Comparison of ENCODE assay signal across 24 cellular contexts in the genomic region with DNA sequence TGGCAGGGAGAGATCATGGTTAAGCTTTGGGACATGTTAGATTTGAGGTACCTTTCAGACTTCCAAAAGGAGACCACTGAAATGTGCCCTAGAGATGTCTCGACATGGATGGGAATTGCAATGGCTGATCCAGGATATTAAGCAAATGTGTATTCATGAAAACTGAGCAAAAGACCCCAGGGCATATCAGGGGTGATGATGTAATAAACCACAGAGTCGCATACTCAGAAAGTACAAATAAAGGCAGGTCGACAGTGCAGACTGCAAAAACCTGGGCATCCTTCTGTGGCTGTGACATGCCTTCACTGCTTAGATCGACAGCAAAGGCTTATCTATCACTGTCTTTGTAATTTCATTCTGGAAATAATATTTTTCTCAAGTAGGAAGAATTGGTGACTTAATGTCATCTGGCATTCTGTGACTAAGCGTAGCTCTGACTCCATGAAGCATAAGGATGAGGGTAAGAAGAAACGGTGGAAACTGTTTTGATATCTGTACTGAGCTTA.
"Had no signal": no experiment of that assay in that cellular context is flagged by ENCODE, and none has a peak within 500 bp of the region (broad histone marks: within the 10 kb centered on the region; RNA-seq: fewer than 3 reads in every experiment).

No MANE protein-coding gene starts in this region.

- H3K27me3 ChIP-seq: body of pancreas, foreskin keratinocyte, heart right ventricle, ovary, vagina had no signal

- DNase-seq: activated B cell treated with CpG ODN at 0.5 μM for 24 hours; activated CD4-positive, alpha-beta T cell treated with anti-CD3 and anti-CD28 coated beads, Interleukin-2, amount 50 U/mL, for 1 hour; activated CD8-positive, alpha-beta T cell treated with anti-CD3 and anti-CD28 coated beads for 36 hours; activated naive CD4-positive, alpha-beta T cell; activated T-cell treated with anti-CD3 and anti-CD28 coated beads, Interleukin-2, amount 50 U/mL, for 48 hours; anterior cingulate cortex; body of pancreas; cortex of kidney; heart right ventricle; naive B cell; nephron progenitor cell; ovary; stimulated activated CD4-positive, alpha-beta T cell treated with anti-CD3 and anti-CD28 coated beads, Interleukin-12 subunit alpha, Interleukin-12 subunit beta, amount 100 ng/mL, for 4 hours; stimulated activated CD4-positive, alpha-beta T cell treated with anti-CD3 and anti-CD28 coated beads, Interleukin-4, amount 100 ng/mL, for 1 hour; stimulated activated naive CD8-positive, alpha-beta T cell treated with anti-CD3 and anti-CD28 coated beads, Interleukin-15, Interleukin-2, amounts not matched to agents 100 U/mL and 50 U/mL, for 24 hours; T-helper 2 cell had no signal

- FAIRE-seq: endothelial cell of umbilical vein had no signal

- H3K36me3 ChIP-seq: heart right ventricle, ovary, thoracic aorta, vagina had no signal

- ATAC-seq: activated CD8-positive, alpha-beta T cell treated with anti-CD3 and anti-CD28 coated beads for 36 hours; activated naive CD4-positive, alpha-beta T cell treated with anti-CD3 and anti-CD28 coated beads, Interleukin-2, amount 50 U/mL, for 72 hours; body of pancreas; esophagus mucosa; foreskin keratinocyte; heart right ventricle; sciatic nerve; stimulated activated naive CD8-positive, alpha-beta T cell treated with anti-CD3 and anti-CD28 coated beads, Interleukin-15, Interleukin-2, amounts not matched to agents 100 U/mL and 50 U/mL, for 24 hours had no signal

- H3K4me1 ChIP-seq: body of pancreas, foreskin keratinocyte, heart right ventricle had no signal

- H3K4me3 ChIP-seq: body of pancreas, heart right ventricle, ovary, skin epidermis, thoracic aorta, vagina had no signal

- H3K9me3 ChIP-seq: body of pancreas, heart right ventricle, ovary, thoracic aorta, vagina had no signal

- H3K27ac ChIP-seq: body of pancreas, foreskin keratinocyte, heart right ventricle, ovary, skin epidermis, thoracic aorta, vagina had no signal
